1 cellular context compared by ENCODE assay signal in genomic region chr17:81394831-81395599, GRCh38.
TF ChIP-seq lines count a peak whose summit lies in the region.

Gene BAHCC1, plus strand, starts transcription at chr17:81395457. Its CDS starts 4,283 bp downstream, at chr17:81399740.

TF ChIP-seq in HepG2, 621 proteins besides CTCF, POLR2A, EP300 and RAD21 (continued from another document and continues in another):
- no peak for TF ChIP-seq ZNF512 (CRISPR knock-in tag; IDR thresholded peaks at IDR 0.05)
- TF ChIP-seq REL (CRISPR knock-in tag; conservative IDR thresholded peaks at IDR 0.05): peak; percentile 57; the same call in 1 of the 2 replicates
- no peak for TF ChIP-seq RCOR2 (CRISPR knock-in tag; IDR thresholded peaks at IDR 0.05)
- peak; percentile 62 for TF ChIP-seq RXRB (CRISPR knock-in tag; IDR thresholded peaks at IDR 0.05; ENCODE audit: borderline replicate concordance)
- 0 out of 2 replicates have a peak, but pooled peaks have one; percentile 15 for TF ChIP-seq MAZ (IDR thresholded peaks at IDR 0.05; ENCODE audit: borderline replicate concordance, low read depth, low read length)
- peak; percentile 63 for TF ChIP-seq MAZ (CRISPR knock-in tag; IDR thresholded peaks at IDR 0.05; ENCODE audit: low read depth)
- TF ChIP-seq RFXANK (CRISPR knock-in tag; IDR thresholded peaks at IDR 0.05): peak; percentile 79
- no peak for TF ChIP-seq SRSF4 (IDR thresholded peaks at IDR 0.05; ENCODE audit: low read depth, low read length, poor library complexity, severe bottlenecking)
- 0 out of 2 replicates have a peak, but pooled peaks have one; percentile 76 for TF ChIP-seq JUN (CRISPR knock-in tag; IDR thresholded peaks at IDR 0.05)
- TF ChIP-seq DRAP1 (CRISPR knock-in tag; IDR thresholded peaks at IDR 0.05): peak; percentile 97
- TF ChIP-seq SUZ12 (IDR thresholded peaks at IDR 0.05; ENCODE audit: low read depth, low read length): no peak
- TF ChIP-seq MTA1 (CRISPR knock-in tag; IDR thresholded peaks at IDR 0.05; ENCODE audit: borderline replicate concordance): peak; percentile 25; the same call in 1 of the 2 replicates
- TF ChIP-seq ZNF335 (CRISPR knock-in tag; IDR thresholded peaks at IDR 0.05): peak; percentile 43; the same call in 1 of the 2 replicates
- peak; percentile 97 for TF ChIP-seq PRDM4 (CRISPR knock-in tag; IDR thresholded peaks at IDR 0.05; ENCODE audit: borderline replicate concordance)
- 0 out of 2 replicates have a peak, but pooled peaks have one; percentile 12 for TF ChIP-seq ZNF281 (CRISPR knock-in tag; IDR thresholded peaks at IDR 0.05; ENCODE audit: borderline replicate concordance)
- no peak for TF ChIP-seq ZFP62 (CRISPR knock-in tag; IDR thresholded peaks at IDR 0.05)
- peak; percentile 58; the same call in 1 of the 2 replicates for TF ChIP-seq ZNF329 (CRISPR knock-in tag; IDR thresholded peaks at IDR 0.05; ENCODE audit: low read depth)
- TF ChIP-seq ZNF350 (CRISPR knock-in tag; IDR thresholded peaks at IDR 0.05; ENCODE audit: borderline replicate concordance, low read depth): peak; percentile 55; the same call in 1 of the 2 replicates
- TF ChIP-seq PRMT3 (CRISPR knock-in tag; IDR thresholded peaks at IDR 0.05; ENCODE audit: borderline replicate concordance, low read depth): no peak
- TF ChIP-seq ZNF18 (CRISPR knock-in tag; IDR thresholded peaks at IDR 0.05; ENCODE audit: insufficient replicate concordance): no peak
- peak; percentile 86 for TF ChIP-seq PHF21A (CRISPR knock-in tag; IDR thresholded peaks at IDR 0.05)
- peak; percentile 69; the same call in 1 of the 2 replicates for TF ChIP-seq ZNF747 (CRISPR knock-in tag; IDR thresholded peaks at IDR 0.05; ENCODE audit: borderline replicate concordance)
- no peak for TF ChIP-seq ZNF260 (CRISPR knock-in tag; IDR thresholded peaks at IDR 0.05; ENCODE audit: borderline replicate concordance, low read depth)
- TF ChIP-seq ZNF549 (CRISPR knock-in tag; IDR thresholded peaks at IDR 0.05): no peak
- no peak for TF ChIP-seq ZNF75D (CRISPR knock-in tag; IDR thresholded peaks at IDR 0.05; ENCODE audit: borderline replicate concordance)
- TF ChIP-seq ZNF746 (CRISPR knock-in tag; IDR thresholded peaks at IDR 0.05): no peak
- TF ChIP-seq ZFP36L2 (CRISPR knock-in tag; IDR thresholded peaks at IDR 0.05): no peak
- no peak; the same call in 1 of the 2 replicates for TF ChIP-seq ZNF776 (CRISPR knock-in tag; IDR thresholded peaks at IDR 0.05)
- TF ChIP-seq ZHX1 (CRISPR knock-in tag; IDR thresholded peaks at IDR 0.05; ENCODE audit: low read depth): 0 out of 2 replicates have a peak, but pooled peaks have one; percentile 10
- peak; percentile 48 for TF ChIP-seq THAP9 (CRISPR knock-in tag; IDR thresholded peaks at IDR 0.05; ENCODE audit: borderline replicate concordance)
- no peak for TF ChIP-seq CBX2 (IDR thresholded peaks at IDR 0.05; ENCODE audit: low read depth, low read length)
- peak; percentile 90 for TF ChIP-seq CBX2 (CRISPR knock-in tag; IDR thresholded peaks at IDR 0.05; ENCODE audit: low read depth)
- no peak for TF ChIP-seq FOXA1 (IDR thresholded peaks at IDR 0.05)
- peak; percentile 74 for TF ChIP-seq FOXA1 (CRISPR knock-in tag; IDR thresholded peaks at IDR 0.05)
- no peak for TF ChIP-seq GPN1 (CRISPR knock-in tag; IDR thresholded peaks at IDR 0.05; ENCODE audit: borderline replicate concordance)
- 0 out of 2 replicates have a peak, but pooled peaks have one; percentile 82 for TF ChIP-seq KLF13 (CRISPR knock-in tag; IDR thresholded peaks at IDR 0.05)
- no peak for TF ChIP-seq HDAC6 (IDR thresholded peaks at IDR 0.05; ENCODE audit: low read depth, low read length)
- peak; percentile 97 for TF ChIP-seq AGO1 (IDR thresholded peaks at IDR 0.05; ENCODE audit: low read depth, low read length, poor library complexity, severe bottlenecking)
- peak; percentile 85 for TF ChIP-seq TAF1 (CRISPR knock-in tag; IDR thresholded peaks at IDR 0.05)
- no peak for TF ChIP-seq PLRG1 (conservative IDR thresholded peaks at IDR 0.05)
- peak; percentile 64 for TF ChIP-seq NCOA2 (CRISPR knock-in tag; IDR thresholded peaks at IDR 0.05)
- no peak for TF ChIP-seq ZBTB37 (CRISPR knock-in tag; IDR thresholded peaks at IDR 0.05)
- no peak for TF ChIP-seq ZNF24 (IDR thresholded peaks at IDR 0.05)
- TF ChIP-seq HINFP (CRISPR knock-in tag; IDR thresholded peaks at IDR 0.05; ENCODE audit: low read depth): 0 out of 2 replicates have a peak, but pooled peaks have one; percentile 68
- TF ChIP-seq SRSF1 (optimal IDR thresholded peaks at IDR 0.05; ENCODE audit: low read depth, low read length): no peak
- TF ChIP-seq SMARCC2 (IDR thresholded peaks at IDR 0.05): no peak
- no peak for TF ChIP-seq ZNF296 (CRISPR knock-in tag; conservative IDR thresholded peaks at IDR 0.05)
